ENCODE assay signal across 10 cellular contexts in the genomic region with DNA sequence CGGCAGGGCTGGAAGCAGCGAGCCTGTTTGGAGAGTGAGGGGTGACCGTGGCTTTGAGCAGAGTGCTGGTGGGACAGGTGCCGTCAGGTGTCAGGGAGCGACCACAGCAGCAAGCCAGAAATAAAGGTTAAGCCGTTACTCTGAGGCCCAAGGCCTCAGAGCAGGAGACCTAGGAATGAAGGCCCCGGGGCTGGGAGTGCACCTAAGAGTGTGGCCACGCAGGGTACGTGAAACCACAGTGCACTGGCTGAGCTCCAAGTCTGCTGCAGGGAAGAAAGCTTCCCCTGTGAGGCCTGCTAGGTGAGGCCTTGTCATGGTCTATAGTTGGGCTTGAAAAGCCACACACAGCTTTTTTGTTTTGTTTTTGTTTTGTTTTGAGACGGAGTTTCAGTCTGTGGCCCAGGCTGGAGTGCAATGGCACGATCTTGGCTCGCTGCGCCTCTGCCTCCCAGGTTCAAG. TPM values are rescaled to one million over a fixed set of nuclear protein-coding genes. Genes with fewer than 3 reads are reported as not detected.
DNase-seq lines count a peak whose midpoint lies in the region; ATAC-seq lines count a peak whose summit lies in the region.
"Had no signal": no experiment of that assay in that cellular context is flagged by ENCODE, and none has a peak within 500 bp of the region (broad histone marks: within the 10 kb centered on the region; RNA-seq: fewer than 3 reads in every experiment).

No MANE protein-coding gene starts in this region.

- H3K27ac ChIP-seq in KOPT-K1 (ENCODE audit: low read depth, low read length, poor library complexity, severe bottlenecking) (peak overlapping the region; percentile 66), thymus (ENCODE audit: low read depth) (peak overlapping the region; percentile 26)
- H3K27ac ChIP-seq: dorsolateral prefrontal cortex had no signal

- 40% methylated on average over 13 of the region's 13 CpGs for WGBS in thymus

- H3K4me3 ChIP-seq in thymus (ENCODE audit: low read length), result no peak overlapping the region
- H3K4me3 ChIP-seq: dorsolateral prefrontal cortex had no signal

- DNase-seq in activated T-cell treated with anti-CD3 and anti-CD28 coated beads for 48 hours (ENCODE audit: low read depth), result peak; percentile 52
- DNase-seq in kidney tubule cell (ENCODE audit: low spot score), result peak; percentile 31
- no peak for DNase-seq in AML-193 (lab: John Stamatoyannopoulos, UW)
- no peak for DNase-seq in GDM1 (lab: John Stamatoyannopoulos, UW)
- DNase-seq: NCI-H524 had no signal

- no peaks in the 10 kb centered on the region for H3K9me3 ChIP-seq in KOPT-K1 (ENCODE audit: insufficient read depth, low read length, poor library complexity, severe bottlenecking)
- no peaks in the 10 kb centered on the region for H3K9me3 ChIP-seq in thymus (ENCODE audit: control insufficient read depth)

- H3K27me3 ChIP-seq in thymus (ENCODE audit: control insufficient read depth, insufficient read depth), result no peaks in the 10 kb centered on the region
- H3K27me3 ChIP-seq: dorsolateral prefrontal cortex had no signal

- H3K4me1 ChIP-seq in thymus (ENCODE audit: control insufficient read depth, insufficient read depth, low read length), result no peaks in the 10 kb centered on the region

- peaks cover 37% of the 10 kb centered on the region for H3K36me3 ChIP-seq in KOPT-K1 (ENCODE audit: insufficient read depth, low read length)
- peaks cover 32% of the 10 kb centered on the region for H3K36me3 ChIP-seq in thymus (ENCODE audit: control insufficient read depth, insufficient read depth)

- no peak for ATAC-seq in GM18909 (IDR thresholded peaks at IDR 0.05; ENCODE audit: poor library complexity, unreplicated experiment)

RNA-seq across cellular contexts. Expression of a gene that starts 8.7 kb away (rescaled TPM):
- 17.8 TPM for polyA plus RNA-seq in thymus

RNA-seq across cellular contexts. Expression of a gene that starts 14.2 kb away (rescaled TPM):
- not detected for polyA plus RNA-seq in thymus
- polyA plus RNA-seq: neural cell had no signal

Comparison
In these comparisons a context has a peak if more than half of its experiments do, and no peak if none do; other contexts are left out.
1. DNase-seq: peak in activated T-cell treated with anti-CD3 and anti-CD28 coated beads for 48 hours (single experiment) and kidney tubule cell (single experiment); none in AML-193 (0 of 2) and GDM1 (single experiment).